ENCODE assay signal across 1 cellular context in the genomic region with DNA sequence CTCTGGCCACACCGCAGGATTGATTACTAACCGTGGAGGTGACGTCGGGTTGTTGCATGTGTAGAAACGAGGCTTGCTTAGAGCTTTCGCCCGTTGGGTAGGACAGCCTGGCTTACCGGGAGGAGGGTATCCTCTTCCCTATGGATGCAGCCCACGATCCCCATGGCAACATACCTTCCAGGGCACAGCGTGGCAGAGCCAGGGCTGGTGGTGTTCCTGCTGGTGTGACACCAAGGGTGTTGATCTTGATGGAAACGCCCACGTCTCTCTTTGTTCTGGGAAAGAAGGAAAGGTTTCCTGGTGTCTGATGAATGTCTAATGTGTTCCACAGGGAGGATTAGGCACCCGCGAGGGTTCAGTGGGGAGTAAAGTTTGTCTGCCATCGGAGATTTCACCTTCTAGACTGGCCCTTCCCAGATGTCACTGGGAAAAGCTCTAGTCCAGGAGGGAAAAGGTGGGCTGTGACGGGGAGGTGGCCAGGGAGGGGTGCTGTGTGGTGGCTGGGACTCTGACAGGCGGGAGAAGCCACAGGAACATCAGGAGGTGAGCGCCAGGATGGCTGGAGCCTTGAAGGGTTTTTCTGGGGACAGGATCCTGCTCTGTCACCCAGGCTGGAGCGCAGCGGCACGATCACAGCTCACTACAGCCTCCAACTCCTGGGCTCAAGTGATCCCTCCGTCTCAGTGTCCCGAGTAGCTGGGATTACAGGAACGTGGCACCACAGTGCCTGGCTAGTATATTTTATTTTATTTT.
TF ChIP-seq lines count a peak whose summit lies in the region.

No MANE protein-coding gene starts in this region.

TF ChIP-seq in GM23338, 12 proteins besides CTCF, POLR2A, EP300 and RAD21:
- TF ChIP-seq, protein P1, sequence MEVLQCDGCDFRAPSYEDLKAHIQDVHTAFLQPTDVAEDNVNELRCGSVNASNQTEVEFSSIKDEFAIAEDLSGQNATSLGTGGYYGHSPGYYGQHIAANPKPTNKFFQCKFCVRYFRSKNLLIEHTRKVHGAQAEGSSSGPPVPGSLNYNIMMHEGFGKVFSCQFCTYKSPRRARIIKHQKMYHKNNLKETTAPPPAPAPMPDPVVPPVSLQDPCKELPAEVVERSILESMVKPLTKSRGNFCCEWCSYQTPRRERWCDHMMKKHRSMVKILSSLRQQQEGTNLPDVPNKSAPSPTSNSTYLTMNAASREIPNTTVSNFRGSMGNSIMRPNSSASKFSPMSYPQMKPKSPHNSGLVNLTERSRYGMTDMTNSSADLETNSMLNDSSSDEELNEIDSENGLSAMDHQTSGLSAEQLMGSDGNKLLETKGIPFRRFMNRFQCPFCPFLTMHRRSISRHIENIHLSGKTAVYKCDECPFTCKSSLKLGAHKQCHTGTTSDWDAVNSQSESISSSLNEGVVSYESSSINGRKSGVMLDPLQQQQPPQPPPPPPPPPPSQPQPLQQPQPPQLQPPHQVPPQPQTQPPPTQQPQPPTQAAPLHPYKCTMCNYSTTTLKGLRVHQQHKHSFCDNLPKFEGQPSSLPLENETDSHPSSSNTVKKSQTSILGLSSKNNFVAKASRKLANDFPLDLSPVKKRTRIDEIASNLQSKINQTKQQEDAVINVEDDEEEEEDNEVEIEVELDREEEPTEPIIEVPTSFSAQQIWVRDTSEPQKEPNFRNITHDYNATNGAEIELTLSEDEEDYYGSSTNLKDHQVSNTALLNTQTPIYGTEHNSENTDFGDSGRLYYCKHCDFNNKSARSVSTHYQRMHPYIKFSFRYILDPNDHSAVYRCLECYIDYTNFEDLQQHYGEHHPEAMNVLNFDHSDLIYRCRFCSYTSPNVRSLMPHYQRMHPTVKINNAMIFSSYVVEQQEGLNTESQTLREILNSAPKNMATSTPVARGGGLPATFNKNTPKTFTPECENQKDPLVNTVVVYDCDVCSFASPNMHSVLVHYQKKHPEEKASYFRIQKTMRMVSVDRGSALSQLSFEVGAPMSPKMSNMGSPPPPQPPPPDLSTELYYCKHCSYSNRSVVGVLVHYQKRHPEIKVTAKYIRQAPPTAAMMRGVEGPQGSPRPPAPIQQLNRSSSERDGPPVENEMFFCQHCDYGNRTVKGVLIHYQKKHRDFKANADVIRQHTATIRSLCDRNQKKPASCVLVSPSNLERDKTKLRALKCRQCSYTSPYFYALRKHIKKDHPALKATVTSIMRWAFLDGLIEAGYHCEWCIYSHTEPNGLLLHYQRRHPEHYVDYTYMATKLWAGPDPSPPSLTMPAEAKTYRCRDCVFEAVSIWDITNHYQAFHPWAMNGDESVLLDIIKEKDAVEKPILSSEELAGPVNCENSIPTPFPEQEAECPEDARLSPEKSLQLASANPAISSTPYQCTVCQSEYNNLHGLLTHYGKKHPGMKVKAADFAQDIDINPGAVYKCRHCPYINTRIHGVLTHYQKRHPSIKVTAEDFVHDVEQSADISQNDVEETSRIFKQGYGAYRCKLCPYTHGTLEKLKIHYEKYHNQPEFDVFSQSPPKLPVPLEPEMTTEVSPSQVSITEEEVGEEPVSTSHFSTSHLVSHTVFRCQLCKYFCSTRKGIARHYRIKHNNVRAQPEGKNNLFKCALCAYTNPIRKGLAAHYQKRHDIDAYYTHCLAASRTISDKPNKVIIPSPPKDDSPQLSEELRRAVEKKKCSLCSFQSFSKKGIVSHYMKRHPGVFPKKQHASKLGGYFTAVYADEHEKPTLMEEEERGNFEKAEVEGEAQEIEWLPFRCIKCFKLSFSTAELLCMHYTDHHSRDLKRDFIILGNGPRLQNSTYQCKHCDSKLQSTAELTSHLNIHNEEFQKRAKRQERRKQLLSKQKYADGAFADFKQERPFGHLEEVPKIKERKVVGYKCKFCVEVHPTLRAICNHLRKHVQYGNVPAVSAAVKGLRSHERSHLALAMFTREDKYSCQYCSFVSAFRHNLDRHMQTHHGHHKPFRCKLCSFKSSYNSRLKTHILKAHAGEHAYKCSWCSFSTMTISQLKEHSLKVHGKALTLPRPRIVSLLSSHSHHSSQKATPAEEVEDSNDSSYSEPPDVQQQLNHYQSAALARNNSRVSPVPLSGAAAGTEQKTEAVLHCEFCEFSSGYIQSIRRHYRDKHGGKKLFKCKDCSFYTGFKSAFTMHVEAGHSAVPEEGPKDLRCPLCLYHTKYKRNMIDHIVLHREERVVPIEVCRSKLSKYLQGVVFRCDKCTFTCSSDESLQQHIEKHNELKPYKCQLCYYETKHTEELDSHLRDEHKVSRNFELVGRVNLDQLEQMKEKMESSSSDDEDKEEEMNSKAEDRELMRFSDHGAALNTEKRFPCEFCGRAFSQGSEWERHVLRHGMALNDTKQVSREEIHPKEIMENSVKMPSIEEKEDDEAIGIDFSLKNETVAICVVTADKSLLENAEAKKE (CRISPR knock-in tag; IDR thresholded peaks at IDR 0.05) = no peak
- TF ChIP-seq ZNF331 (CRISPR knock-in tag; IDR thresholded peaks at IDR 0.05; ENCODE audit: low read depth) (no peak), REST (IDR thresholded peaks at IDR 0.05; ENCODE audit: unreplicated experiment) (no peak), JUNB (IDR thresholded peaks at IDR 0.05; ENCODE audit: unreplicated experiment) (no peak), CREB1 (CRISPR knock-in tag; IDR thresholded peaks at IDR 0.05; ENCODE audit: low read depth) (no peak), POLR2AphosphoS5 (IDR thresholded peaks at IDR 0.05; ENCODE audit: low read depth) (no peak), ZNF114 (CRISPR knock-in tag; IDR thresholded peaks at IDR 0.05) (no peak), EZH2phosphoT487 (IDR thresholded peaks at IDR 0.05; ENCODE audit: unreplicated experiment) (no peak), STAT1 (IDR thresholded peaks at IDR 0.05; ENCODE audit: unreplicated experiment) (no peak), EZH2 (IDR thresholded peaks at IDR 0.05; ENCODE audit: low read depth, unreplicated experiment) (no peak), ETS1 (IDR thresholded peaks at IDR 0.05) (no peak), NANOG (IDR thresholded peaks at IDR 0.05; ENCODE audit: borderline replicate concordance) (no peak)
